18 cellular contexts compared by ENCODE assay signal in the genomic region with DNA sequence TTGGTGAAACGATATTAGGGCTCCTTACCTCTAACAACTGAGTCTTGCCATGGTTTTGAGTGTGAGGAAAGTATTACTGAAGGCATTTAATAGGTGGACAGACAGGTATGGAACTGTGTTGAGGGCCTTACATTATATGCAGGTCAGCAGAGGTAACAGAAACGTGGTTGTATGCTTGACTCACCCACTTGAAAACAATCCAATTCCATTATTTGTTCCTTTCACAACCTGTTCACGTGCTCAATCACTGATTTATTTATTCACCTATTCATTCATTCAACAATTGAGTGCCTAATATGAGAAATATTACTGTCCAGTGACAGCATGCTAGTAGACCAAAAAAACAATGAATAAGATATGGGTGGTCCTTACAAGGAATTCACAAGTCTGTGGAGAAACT. TPM values are rescaled to one million over a fixed set of nuclear protein-coding genes. Genes with fewer than 3 reads are reported as not detected.
"Had no signal": no experiment of that assay in that cellular context is flagged by ENCODE, and none has a peak within 500 bp of the region (broad histone marks: within the 10 kb centered on the region; RNA-seq: fewer than 3 reads in every experiment).

No MANE protein-coding gene starts in this region.

- H3K27me3 ChIP-seq: adrenal gland, dorsolateral prefrontal cortex, foreskin keratinocyte, right atrium auricular region, transverse colon had no signal

- DNase-seq: activated CD4-positive, alpha-beta T cell treated with anti-CD3 and anti-CD28 coated beads for 36 hours; activated CD4-positive, alpha-beta T cell treated with anti-CD3 and anti-CD28 coated beads, Interleukin-2, amount 50 U/mL, for 48 hours; activated gamma-delta T cell treated with Interleukin-2 at 50 U/mL for 16 hours; activated T-cell treated with anti-CD3 and anti-CD28 coated beads for 4 hours; adrenal gland; dorsolateral prefrontal cortex; glutamatergic neuron; hippocampal formation; transverse colon had no signal

- ATAC-seq: activated CD4-positive, alpha-beta T cell treated with anti-CD3 and anti-CD28 coated beads for 36 hours; activated naive CD4-positive, alpha-beta T cell treated with anti-CD3 and anti-CD28 coated beads, Interleukin-2, amount 50 U/mL, for 72 hours; foreskin keratinocyte had no signal

- H3K9me3 Mint-ChIP-seq: activated T-helper 1 cell treated with anti-CD3 and anti-CD28 coated beads, Interleukin-12 subunit alpha, Interleukin-12 subunit beta, Interleukin-2, Interleukin-4 antibody, amounts not matched to agents 30 ng/mL and 10 ng/mL and 1 ng/mL, durations not matched to agents 14 hours and 24 hours and 36 hours; stimulated activated naive CD8-positive, alpha-beta T cell treated with anti-CD3 and anti-CD28 coated beads, Interleukin-15, Interleukin-2, amounts not matched to agents 100 ng/mL and 50 ng/mL, for 24 hours; T-helper 2 cell treated with Interferon-gamma antibody and Interleukin-4, amounts not matched to agents 5 μg/mL and 100 μg/mL, for 36 hours; WTC11 had no signal

- H3K4me1 Mint-ChIP-seq: activated CD4-positive, alpha-beta T cell treated with anti-CD3 and anti-CD28 coated beads for 36 hours had no signal

- H3K36me3 ChIP-seq: adrenal gland, right atrium auricular region, transverse colon had no signal

- H3K27ac ChIP-seq: adrenal gland, dorsolateral prefrontal cortex, epithelial cell of prostate, foreskin keratinocyte, right atrium auricular region, transverse colon had no signal

- H3K4me3 Mint-ChIP-seq: activated CD4-positive, alpha-beta T cell treated with anti-CD3 and anti-CD28 coated beads for 36 hours; activated T-helper 1 cell treated with anti-CD3 and anti-CD28 coated beads, Interleukin-12 subunit alpha, Interleukin-12 subunit beta, Interleukin-2, Interleukin-4 antibody, amounts not matched to agents 30 ng/mL and 10 ng/mL and 1 ng/mL, durations not matched to agents 14 hours and 24 hours and 36 hours; stimulated activated naive CD8-positive, alpha-beta T cell treated with anti-CD3 and anti-CD28 coated beads, Interleukin-15, Interleukin-2, amounts not matched to agents 100 ng/mL and 50 ng/mL, for 24 hours; T-helper 2 cell treated with Interferon-gamma antibody and Interleukin-4, amounts not matched to agents 5 μg/mL and 100 μg/mL, for 36 hours; WTC11 had no signal

- H3K27ac Mint-ChIP-seq: activated CD4-positive, alpha-beta T cell treated with anti-CD3 and anti-CD28 coated beads for 36 hours; activated naive CD4-positive, alpha-beta T cell treated with anti-CD3 and anti-CD28 coated beads, Interleukin-2, amount 50 U/mL, for 72 hours; activated T-helper 1 cell treated with anti-CD3 and anti-CD28 coated beads, Interleukin-12 subunit alpha, Interleukin-12 subunit beta, Interleukin-2, Interleukin-4 antibody, amounts not matched to agents 30 ng/mL and 10 ng/mL and 1 ng/mL, durations not matched to agents 14 hours and 24 hours and 36 hours; progenitor cell of endocrine pancreas; stimulated activated naive CD8-positive, alpha-beta T cell treated with anti-CD3 and anti-CD28 coated beads, Interleukin-15, Interleukin-2, amounts not matched to agents 100 ng/mL and 50 ng/mL, for 24 hours; T-helper 2 cell treated with Interferon-gamma antibody and Interleukin-4, amounts not matched to agents 5 μg/mL and 100 μg/mL, for 36 hours; WTC11 had no signal

- H3K27me3 Mint-ChIP-seq: activated CD4-positive, alpha-beta T cell treated with anti-CD3 and anti-CD28 coated beads for 36 hours; progenitor cell of endocrine pancreas; stimulated activated naive CD8-positive, alpha-beta T cell treated with anti-CD3 and anti-CD28 coated beads, Interleukin-15, Interleukin-2, amounts not matched to agents 100 ng/mL and 50 ng/mL, for 24 hours had no signal

- H3K4me3 ChIP-seq: adrenal gland, dorsolateral prefrontal cortex, right atrium auricular region, transverse colon had no signal

- H3K36me3 Mint-ChIP-seq: activated naive CD4-positive, alpha-beta T cell treated with anti-CD3 and anti-CD28 coated beads, Interleukin-2, amount 50 U/mL, for 72 hours; WTC11 had no signal

- H3K4me1 ChIP-seq: adrenal gland, right atrium auricular region, transverse colon had no signal

- H3K9me3 ChIP-seq: adrenal gland, right atrium auricular region, transverse colon had no signal

RNA-seq across cellular contexts. Expression of a gene that starts 33.3 kb away (rescaled TPM):
- total RNA-seq: activated CD4-positive, alpha-beta T cell treated with anti-CD3 and anti-CD28 coated beads for 36 hours; activated naive CD4-positive, alpha-beta T cell treated with anti-CD3 and anti-CD28 coated beads, Interleukin-2, amount 50 U/mL, for 72 hours; activated T-helper 1 cell treated with anti-CD3 and anti-CD28 coated beads, Interleukin-12 subunit alpha, Interleukin-12 subunit beta, Interleukin-2, Interleukin-4 antibody, amounts not matched to agents 30 ng/mL and 10 ng/mL and 1 ng/mL, durations not matched to agents 14 hours and 24 hours and 36 hours; foreskin keratinocyte had no signal
